Comparison of ENCODE assay signal across 19 cellular contexts in genomic region chr6:167450631-167451030, GRCh38.
A peak's percentile ranks its signal among the peaks of the same experiment; 100 is the strongest.
DNase-seq lines count a peak whose midpoint lies in the region; ATAC-seq lines count a peak whose summit lies in the region.
"Had no signal": no experiment of that assay in that cellular context is flagged by ENCODE, and none has a peak within 500 bp of the region (broad histone marks: within the 10 kb centered on the region; RNA-seq: fewer than 3 reads in every experiment).

No MANE protein-coding gene starts in this region.

- no peaks in the 10 kb centered on the region for H3K9me3 ChIP-seq in MG63
- H3K9me3 ChIP-seq: BLaER1, Caco-2, SJSA1 had no signal

- intact Hi-C loops in left colon (cut with DNase I, micrococcal nuclease): no loop called here

- peak; percentile 8 for DNase-seq in COLO668 (lab: John Stamatoyannopoulos, UW; ENCODE audit: unreplicated experiment)
- DNase-seq in DMS53 (lab: John Stamatoyannopoulos, UW): peak; percentile 85
- peak; percentile 51 for DNase-seq in NCI-H345 (lab: John Stamatoyannopoulos, UW)
- DNase-seq in left colon: peak; percentile 47 to 71
- no peak for DNase-seq in ACHN
- DNase-seq in midbrain (lab: John Stamatoyannopoulos, UW): no peak
- no peak for DNase-seq in MG63
- DNase-seq: Caco-2; CD4-positive, alpha-beta T cell; DMS 273 treated with DMSO at 0.1 percent for 48 hours; GDM1; H7; MV-4-11; NCI-H1105 treated with DMSO at 0.1 percent for 48 hours; NCI-H1694 treated with DMSO at 0.1 percent for 48 hours; NCI-H446 treated with DMSO at 0.1 percent for 48 hours had no signal

- H3K27me3 ChIP-seq in MG63: no peaks in the 10 kb centered on the region
- H3K27me3 ChIP-seq: BLaER1, SJSA1 had no signal

- ATAC-seq in left colon: peak; percentile 83
- ATAC-seq: Right ventricle myocardium inferior had no signal

- H3K4me3 ChIP-seq in MG63: no peak overlapping the region
- H3K4me3 ChIP-seq: BLaER1, SJSA1 had no signal

- in situ Hi-C loops in ACHN (cut with HindIII; ENCODE audit: low pct_ligation_motif_present, low pct_unique_long_range_greater_than_20kb, low sequenced_read_pairs): no loop called here

- H3K36me3 ChIP-seq in MG63: no peaks in the 10 kb centered on the region
- H3K36me3 ChIP-seq: BLaER1, SJSA1 had no signal

Comparison
In these comparisons a context has a peak if more than half of its experiments do, and no peak if none do; other contexts are left out.
1. DNase-seq: peak in COLO668 (single experiment), DMS53 (single experiment), NCI-H345 (single experiment) and left colon (2 of 2); none in ACHN (single experiment), midbrain (single experiment) and MG63 (single experiment).